16 cellular contexts compared by ENCODE assay signal in genomic region chr13:35139591-35139990, GRCh38.
DNase-seq lines count a peak whose midpoint lies in the region; ATAC-seq and TF ChIP-seq lines count a peak whose summit lies in the region.
"Had no signal": no experiment of that assay in that cellular context is flagged by ENCODE, and none has a peak within 500 bp of the region (broad histone marks: within the 10 kb centered on the region; RNA-seq: fewer than 3 reads in every experiment).

No MANE protein-coding gene starts in this region.

- H3K4me3 ChIP-seq in IMR-90 (ENCODE audit: insufficient read depth, low read depth, low read length) (no peak overlapping the region), foreskin fibroblast (ENCODE audit: low read depth in 1 of 2, low read length in 2 of 2) (no peak overlapping the region)
- H3K4me3 ChIP-seq: smooth muscle cell, suprapubic skin had no signal

- DNase-seq in EH (ENCODE audit: low read depth) = peak; percentile 49
- DNase-seq in IMR-90 = peak; percentile 31
- no peak for DNase-seq in T-helper 2 cell treated with Interferon-gamma antibody and Interleukin-4, amounts not matched to agents 5 μg/mL and 100 μg/mL, for 36 hours (ENCODE audit: low spot score)
- peak; percentile 29 to 64 for DNase-seq in foreskin fibroblast
- no peak for DNase-seq in foreskin keratinocyte
- DNase-seq in GM10266 (ENCODE audit: extremely low spot score) = no peak
- DNase-seq in iPS-NIHi7 (ENCODE audit: extremely low spot score) = no peak
- DNase-seq: NCI-H2171 treated with DMSO at 0.1 percent for 48 hours had no signal

- no peak overlapping the region for H3K9ac ChIP-seq in IMR-90 (ENCODE audit: low read depth, low read length)

- CTCF ChIA-PET in IMR-90 (lab: Yijun Ruan, JAX) = interaction anchor here (0.6 to 0.8 kb wide), 2 partner anchors 13 to 74 kb away, joined by 3 read pairs; no protein-coding TSS in a partner anchor

- H2BK15ac ChIP-seq in IMR-90 (ENCODE audit: low read depth, low read length) = no peak overlapping the region

- no peak overlapping the region for H2AK5ac ChIP-seq in IMR-90 (ENCODE audit: low read depth, low read length)

- no peak for TF ChIP-seq RAD21 in IMR-90 (IDR thresholded peaks at IDR 0.05; ENCODE audit: low read length)

- intact Hi-C loops in IMR-90 (cut with micrococcal nuclease) = no loop called here

- H2BK5ac ChIP-seq in IMR-90 (ENCODE audit: low read depth, low read length, poor library complexity, severe bottlenecking) = no peak overlapping the region

- H2BK120ac ChIP-seq in IMR-90 (ENCODE audit: low read depth, low read length) = no peak overlapping the region

- no peaks in the 10 kb centered on the region for H3K36me3 Mint-ChIP-seq in T-helper 2 cell treated with Interferon-gamma antibody and Interleukin-4, amounts not matched to agents 5 μg/mL and 100 μg/mL, for 36 hours (ENCODE audit: low read depth)
- H3K36me3 Mint-ChIP-seq: activated naive CD4-positive, alpha-beta T cell treated with anti-CD3 and anti-CD28 coated beads, Interleukin-2, amount 50 U/mL, for 24 hours; CD4-positive, CD25-positive, alpha-beta regulatory T cell had no signal

- no peak for ATAC-seq in IMR-90 (ENCODE audit: low read depth)
- ATAC-seq in GM21529 (IDR thresholded peaks at IDR 0.05; ENCODE audit: unreplicated experiment) = no peak
- ATAC-seq in foreskin keratinocyte = no peak
- ATAC-seq: Panc1 had no signal

- H2BK20ac ChIP-seq in IMR-90 (ENCODE audit: low read depth, low read length) = no peak overlapping the region

- H3K14ac ChIP-seq in IMR-90 (replicated peaks; ENCODE audit: low read depth, low read length) = no peak overlapping the region

- H3K27ac Mint-ChIP-seq in T-helper 2 cell treated with Interferon-gamma antibody and Interleukin-4, amounts not matched to agents 5 μg/mL and 100 μg/mL, for 36 hours = peak overlapping the region; percentile 61
- H3K27ac Mint-ChIP-seq: activated naive CD4-positive, alpha-beta T cell treated with anti-CD3 and anti-CD28 coated beads, Interleukin-2, amount 50 U/mL, for 24 hours; CD4-positive, CD25-positive, alpha-beta regulatory T cell; memory B cell had no signal

- H3K9me3 ChIP-seq in IMR-90 (ENCODE audit: control insufficient read depth, insufficient read depth, low read length) = no peaks in the 10 kb centered on the region
- H3K9me3 ChIP-seq: neutrophil, suprapubic skin had no signal

- POLR2A ChIA-PET in IMR-90 (lab: Charles Lee; ENCODE audit: unreplicated experiment) = no interaction called here

- TF ChIP-seq POLR2A in IMR-90 (IDR thresholded peaks at IDR 0.05; ENCODE audit: low read depth, low read length) = no peak

- H3K23ac ChIP-seq in IMR-90 (ENCODE audit: low read depth, low read length) = no peak overlapping the region

- in situ Hi-C loops in IMR-90 (cut with MboI; ENCODE audit: low sequenced_read_pairs) = no loop called here

- dilution Hi-C loops in IMR-90 (cut with HindIII; ENCODE audit: low sequenced_read_pairs, unreplicated experiment) = no loop called here

- H4K20me1 ChIP-seq in IMR-90 (ENCODE audit: insufficient read depth, low read length) = no peaks in the 10 kb centered on the region

- no peak for TF ChIP-seq CTCF in IMR-90 (conservative IDR thresholded peaks at IDR 0.05; ENCODE audit: low read depth, low read length)
- TF ChIP-seq CTCF in foreskin fibroblast (IDR thresholded peaks at IDR 0.05; ENCODE audit: low read depth, low read length) = no peak
- TF ChIP-seq CTCF in foreskin keratinocyte (conservative IDR thresholded peaks at IDR 0.05) = no peak
- no peak for TF ChIP-seq CTCF in GM10266 (IDR thresholded peaks at IDR 0.05; ENCODE audit: control insufficient read depth, insufficient read depth, low read depth, missing control alignments)

- H3K27me3 Mint-ChIP-seq in T-helper 2 cell treated with Interferon-gamma antibody and Interleukin-4, amounts not matched to agents 5 μg/mL and 100 μg/mL, for 36 hours (ENCODE audit: low read depth) = no peaks in the 10 kb centered on the region
- H3K27me3 Mint-ChIP-seq: CD4-positive, CD25-positive, alpha-beta regulatory T cell; memory B cell had no signal

- WGBS in IMR-90 (ENCODE audit: extremely low coverage in 2 of 2, insufficient read length in 1 of 2), 2 experiments = no CpG with 5 or more reads among the region's 4 CpGs

- H3K4ac ChIP-seq in IMR-90 (ENCODE audit: low read depth, low read length) = no peak overlapping the region

- no peak overlapping the region for H3K18ac ChIP-seq in IMR-90 (ENCODE audit: low read depth, low read length)

- H3K4me3 Mint-ChIP-seq in T-helper 2 cell treated with Interferon-gamma antibody and Interleukin-4, amounts not matched to agents 5 μg/mL and 100 μg/mL, for 36 hours = no peak overlapping the region
- H3K4me3 Mint-ChIP-seq: activated naive CD4-positive, alpha-beta T cell treated with anti-CD3 and anti-CD28 coated beads, Interleukin-2, amount 50 U/mL, for 24 hours; CD4-positive, CD25-positive, alpha-beta regulatory T cell; memory B cell had no signal

- H2AFZ ChIP-seq in IMR-90 (replicated peaks; ENCODE audit: low read length, poor library complexity) = no peak overlapping the region

- H3K36me3 ChIP-seq in IMR-90 (ENCODE audit: control insufficient read depth, insufficient read depth, low read length) = no peaks in the 10 kb centered on the region
- H3K36me3 ChIP-seq: neutrophil, suprapubic skin had no signal

- H3K27ac ChIP-seq in IMR-90 (ENCODE audit: insufficient read depth, low read length) (no peak overlapping the region), foreskin keratinocyte (no peak overlapping the region)
- H3K27ac ChIP-seq: neutrophil, suprapubic skin had no signal

- no peak overlapping the region for H4K5ac ChIP-seq in IMR-90 (ENCODE audit: low read depth, low read length)

- H3K79me1 ChIP-seq in IMR-90 (ENCODE audit: low read depth in 1 of 2, low read length in 2 of 2) = no peaks in the 10 kb centered on the region

- no peaks in the 10 kb centered on the region for H3K9me3 Mint-ChIP-seq in T-helper 2 cell treated with Interferon-gamma antibody and Interleukin-4, amounts not matched to agents 5 μg/mL and 100 μg/mL, for 36 hours
- H3K9me3 Mint-ChIP-seq: activated naive CD4-positive, alpha-beta T cell treated with anti-CD3 and anti-CD28 coated beads, Interleukin-2, amount 50 U/mL, for 24 hours; memory B cell had no signal

- H3K4me1 ChIP-seq in IMR-90 (ENCODE audit: control insufficient read depth, insufficient read depth, low read length) (no peaks in the 10 kb centered on the region), foreskin keratinocyte (no peaks in the 10 kb centered on the region)

- H4K8ac ChIP-seq in IMR-90 (ENCODE audit: low read depth in 2 of 2, low read length in 2 of 2) = no peak overlapping the region

- no peak overlapping the region for H3K4me2 ChIP-seq in IMR-90 (ENCODE audit: low read depth, low read length)
- H3K4me2 ChIP-seq: smooth muscle cell had no signal

- H3K27me3 ChIP-seq in IMR-90 (ENCODE audit: control insufficient read depth, insufficient read depth, low read length) = no peaks in the 10 kb centered on the region
- no peaks in the 10 kb centered on the region for H3K27me3 ChIP-seq in foreskin keratinocyte
- H3K27me3 ChIP-seq: neutrophil, suprapubic skin had no signal

- H3K4me1 Mint-ChIP-seq in T-helper 2 cell treated with Interferon-gamma antibody and Interleukin-4, amounts not matched to agents 5 μg/mL and 100 μg/mL, for 36 hours (ENCODE audit: low read depth) = peaks cover 28% of the 10 kb centered on the region
- H3K4me1 Mint-ChIP-seq: activated naive CD4-positive, alpha-beta T cell treated with anti-CD3 and anti-CD28 coated beads, Interleukin-2, amount 50 U/mL, for 24 hours; CD4-positive, CD25-positive, alpha-beta regulatory T cell; memory B cell had no signal

- no peak overlapping the region for H4K91ac ChIP-seq in IMR-90 (ENCODE audit: insufficient read depth, low read depth, low read length)

- no peak overlapping the region for H2AK9ac ChIP-seq in IMR-90 (replicated peaks; ENCODE audit: low read depth, low read length, poor library complexity)

- H3K9me1 ChIP-seq in IMR-90 (ENCODE audit: insufficient read depth, low read length) = no peaks in the 10 kb centered on the region

- H3K56ac ChIP-seq in IMR-90 (ENCODE audit: extremely low read depth, insufficient read depth, low read length) = no peak overlapping the region

- no TSS peak for BruUV-seq in IMR-90 (replicated peaks; lab: Mats Ljungman, UMichigan)

TF ChIP-seq in IMR-90, 13 proteins besides CTCF, POLR2A, EP300 and RAD21:
- TF ChIP-seq BHLHE40 (IDR thresholded peaks at IDR 0.05; ENCODE audit: low read depth, low read length) (no peak), MAFK (IDR thresholded peaks at IDR 0.05; ENCODE audit: low read depth, low read length) (no peak), CEBPB (IDR thresholded peaks at IDR 0.05; ENCODE audit: low read depth, low read length) (no peak), MAZ (IDR thresholded peaks at IDR 0.05; ENCODE audit: borderline replicate concordance, low read depth, low read length) (no peak), SMC3 (IDR thresholded peaks at IDR 0.05; ENCODE audit: low read depth, low read length) (no peak), FOS (IDR thresholded peaks at IDR 0.05; ENCODE audit: low read depth, low read length) (no peak), RCOR1 (IDR thresholded peaks at IDR 0.05; ENCODE audit: insufficient replicate concordance, low read length) (no peak), NFE2L2 (IDR thresholded peaks at IDR 0.05; ENCODE audit: low read depth, low read length) (no peak), CHD1 (IDR thresholded peaks at IDR 0.05; ENCODE audit: low read depth, low read length) (no peak), ELK1 (IDR thresholded peaks at IDR 0.05; ENCODE audit: borderline replicate concordance, low read depth, low read length) (no peak), MXI1 (IDR thresholded peaks at IDR 0.05; ENCODE audit: borderline replicate concordance, low read depth, low read length) (no peak), RFX5 (IDR thresholded peaks at IDR 0.05; ENCODE audit: low read depth, low read length) (no peak), USF2 (IDR thresholded peaks at IDR 0.05; ENCODE audit: low read depth, low read length) (no peak)

Comparison
In these comparisons a context has a peak if more than half of its experiments do, and no peak if none do; other contexts are left out.
1. DNase-seq: peak in EH (single experiment), IMR-90 (single experiment) and foreskin fibroblast (2 of 2); none in T-helper 2 cell treated with Interferon-gamma antibody and Interleukin-4, amounts not matched to agents 5 μg/mL and 100 μg/mL, for 36 hours (single experiment), foreskin keratinocyte (0 of 2), GM10266 (single experiment) and iPS-NIHi7 (single experiment).